In genomic region chr5:126044111-126044668, GRCh38 we compare ENCODE assay signal across 8 cellular contexts.
DNase-seq lines count a peak whose midpoint lies in the region; ATAC-seq lines count a peak whose summit lies in the region.

No MANE protein-coding gene starts in this region.

- no peak overlapping the region for H3K18ac ChIP-seq in trophoblast cell (ENCODE audit: low read length)

- H4K91ac ChIP-seq in trophoblast cell (ENCODE audit: low read depth, low read length) = no peak overlapping the region

- DNase-seq in HT1080 (ENCODE audit: low read depth) (peak; percentile 64), NCI-H526 (lab: John Stamatoyannopoulos, UW) (peak; percentile 33 to 45), fibroblast of gingiva (ENCODE audit: low read depth) (peak; percentile 11), trophoblast cell (peak; percentile 27 to 62), activated gamma-delta T cell treated with Interleukin-2 at 50 U/mL for 16 hours (no peak), KG1 (lab: John Stamatoyannopoulos, UW) (no peak), iPS-NIHi11 (ENCODE audit: low spot score) (no peak)

- H3K27me3 ChIP-seq in trophoblast cell (ENCODE audit: insufficient read depth, low read length) = no peaks in the 10 kb centered on the region

- no peak overlapping the region for H3K4ac ChIP-seq in trophoblast cell (ENCODE audit: low read depth, low read length)

- no peak overlapping the region for H3K9ac ChIP-seq in trophoblast cell (ENCODE audit: low read length)

- H3K4me2 ChIP-seq in trophoblast cell (ENCODE audit: low read length) = no peak overlapping the region

- H3K4me1 ChIP-seq in trophoblast cell (ENCODE audit: control insufficient read depth in 1 of 2, insufficient read depth in 2 of 2, low read length in 2 of 2) = peaks cover 0 to 3% of the 10 kb centered on the region in 2 experiments

- no peaks in the 10 kb centered on the region for H3K79me1 ChIP-seq in trophoblast cell (ENCODE audit: low read length)

- H3K4me3 ChIP-seq in trophoblast cell (ENCODE audit: low read depth, low read length) = no peak overlapping the region

- H2AK5ac ChIP-seq in trophoblast cell (ENCODE audit: low read length) = no peak overlapping the region

- H2BK12ac ChIP-seq in trophoblast cell (ENCODE audit: low read length) = no peak overlapping the region

- no peak overlapping the region for H2AFZ ChIP-seq in trophoblast cell (ENCODE audit: insufficient read depth, low read length, poor library complexity)

- no peak overlapping the region for H3K23ac ChIP-seq in trophoblast cell (ENCODE audit: low read length)

- H4K8ac ChIP-seq in trophoblast cell (ENCODE audit: low read depth, low read length) = no peak overlapping the region

- no peak overlapping the region for H2BK5ac ChIP-seq in trophoblast cell (ENCODE audit: low read depth, low read length, poor library complexity)

- ATAC-seq in HG02970 (IDR thresholded peaks at IDR 0.05; ENCODE audit: low FRiP score, unreplicated experiment) = no peak

- no peak overlapping the region for H2BK120ac ChIP-seq in trophoblast cell (ENCODE audit: insufficient read depth, low read length, poor library complexity)

- WGBS in trophoblast cell (ENCODE audit: extremely low coverage, insufficient coverage, insufficient read length) = no CpG with 5 or more reads among the region's 7 CpGs

- H3K27ac ChIP-seq in trophoblast cell (ENCODE audit: low read depth, low read length) = no peak overlapping the region

- no peaks in the 10 kb centered on the region for H3K79me2 ChIP-seq in trophoblast cell (ENCODE audit: control insufficient read depth, insufficient read depth, low read length, poor library complexity)

- no peaks in the 10 kb centered on the region for H3K36me3 ChIP-seq in trophoblast cell (ENCODE audit: control insufficient read depth in 1 of 2, insufficient read depth in 2 of 2, low read length in 2 of 2)

- no peak overlapping the region for H3K14ac ChIP-seq in trophoblast cell (ENCODE audit: low read length)

- H4K12ac ChIP-seq in trophoblast cell (ENCODE audit: low read depth, low read length) = no peak overlapping the region

- H3K9me3 ChIP-seq in trophoblast cell (ENCODE audit: insufficient read depth, low read depth, low read length) = no peaks in the 10 kb centered on the region

Comparison
In these comparisons a context has a peak if more than half of its experiments do, and no peak if none do; other contexts are left out.
1. DNase-seq: peak in HT1080 (single experiment), NCI-H526 (2 of 2), fibroblast of gingiva (single experiment) and trophoblast cell (2 of 2); none in activated gamma-delta T cell treated with Interleukin-2 at 50 U/mL for 16 hours (single experiment), KG1 (single experiment) and iPS-NIHi11 (single experiment).